In the genomic region with DNA sequence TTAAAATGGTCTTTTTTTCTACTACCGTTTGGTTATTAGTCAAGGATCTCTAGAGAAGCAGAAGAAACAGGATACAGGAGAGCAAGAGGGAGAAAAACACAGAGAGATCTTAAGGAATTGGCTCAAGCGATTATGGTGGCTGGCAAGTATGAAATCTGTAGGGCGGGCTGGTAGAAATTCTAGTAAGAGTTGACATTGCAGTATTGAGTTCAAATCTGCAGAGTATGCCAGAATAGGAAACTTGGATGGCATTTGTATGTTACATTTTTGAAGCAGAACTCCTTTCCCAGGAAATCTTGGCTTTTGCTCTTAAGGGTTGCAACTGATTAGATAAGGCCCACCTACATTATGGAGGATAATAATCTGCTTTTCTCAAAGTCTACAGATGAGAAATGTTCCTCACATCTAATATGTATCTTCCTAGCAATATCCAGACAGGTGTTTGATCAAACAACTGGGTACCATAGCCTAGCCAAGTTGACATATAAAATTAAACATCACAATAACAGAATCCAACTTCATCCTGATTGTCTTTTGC, we compare ENCODE assay signal across 34 cellular contexts. TPM values are rescaled to one million over a fixed set of nuclear protein-coding genes. Genes with fewer than 3 reads are reported as not detected.
"Had no signal": no experiment of that assay in that cellular context is flagged by ENCODE, and none has a peak within 500 bp of the region (broad histone marks: within the 10 kb centered on the region; RNA-seq: fewer than 3 reads in every experiment).

No MANE protein-coding gene starts in this region.

- H3K27ac Mint-ChIP-seq: activated CD4-positive, alpha-beta T cell treated with anti-CD3 and anti-CD28 coated beads for 36 hours; activated CD4-positive, alpha-beta T cell treated with anti-CD3 and anti-CD28 coated beads, Interleukin-2, amount 10 ng/mL, durations not matched to agents 7 days and 5 days; activated CD8-positive, alpha-beta T cell treated with anti-CD3 and anti-CD28 coated beads, Interleukin-2, amount 10 ng/mL, durations not matched to agents 7 days and 5 days; activated naive CD4-positive, alpha-beta T cell treated with anti-CD3 and anti-CD28 coated beads, Interleukin-2, amount 50 U/mL, for 24 hours; activated naive CD8-positive, alpha-beta T cell treated with anti-CD3 and anti-CD28 coated beads, Interleukin-2, amount 10 ng/mL, durations not matched to agents 7 days and 5 days; activated T-cell treated with anti-CD3 and anti-CD28 coated beads, Interleukin-2, amount 50 U/mL, for 24 hours; activated T-helper 2 cell treated with anti-CD3 and anti-CD28 coated beads, Interferon-gamma antibody, Interleukin-2, Interleukin-4, amounts not matched to agents 10 μg/mL and 5 μg/mL and 100 μg/mL, durations not matched to agents 14 hours and 24 hours and 36 hours; T-helper 1 cell treated with Interleukin-12 subunit alpha and Interleukin-12 subunit beta and Interleukin-4 antibody, amounts not matched to agents 30 μg/mL and 1 μg/mL, for 36 hours; T-helper 2 cell treated with Interferon-gamma antibody and Interleukin-4, amounts not matched to agents 5 μg/mL and 100 μg/mL, for 36 hours; WTC11 had no signal

- H3K4me1 ChIP-seq: ascending aorta, breast epithelium, Peyer's patch, SJSA1 had no signal

- H3K27ac ChIP-seq: ascending aorta, Peyer's patch, SJSA1 had no signal

- H3K9me2 ChIP-seq: SK-N-SH had no signal

- H3K9me3 Mint-ChIP-seq: activated CD4-positive, alpha-beta T cell treated with anti-CD3 and anti-CD28 coated beads, Interleukin-2, amount 10 ng/mL, durations not matched to agents 7 days and 5 days; activated naive CD4-positive, alpha-beta T cell treated with anti-CD3 and anti-CD28 coated beads, Interleukin-2, amount 50 U/mL, for 24 hours; activated T-cell treated with anti-CD3 and anti-CD28 coated beads, Interleukin-2, amount 50 U/mL, for 24 hours; activated T-helper 2 cell treated with anti-CD3 and anti-CD28 coated beads, Interferon-gamma antibody, Interleukin-2, Interleukin-4, amounts not matched to agents 10 μg/mL and 5 μg/mL and 100 μg/mL, durations not matched to agents 14 hours and 24 hours and 36 hours; T-helper 1 cell treated with Interleukin-12 subunit alpha and Interleukin-12 subunit beta and Interleukin-4 antibody, amounts not matched to agents 30 μg/mL and 1 μg/mL, for 36 hours; T-helper 2 cell treated with Interferon-gamma antibody and Interleukin-4, amounts not matched to agents 5 μg/mL and 100 μg/mL, for 36 hours; WTC11 had no signal

- H3K27me3 ChIP-seq: ascending aorta, Peyer's patch, SJSA1 had no signal

- DNase-seq: activated CD4-positive, alpha-beta T cell treated with anti-CD3 and anti-CD28 coated beads for 36 hours; activated CD4-positive, alpha-beta T cell treated with anti-CD3 and anti-CD28 coated beads, Interleukin-2, amount 10 ng/mL, durations not matched to agents 7 days and 5 days; activated CD4-positive, alpha-beta T cell treated with anti-CD3 and anti-CD28 coated beads, Interleukin-2, amount 50 U/mL, for 48 hours; activated CD8-positive, alpha-beta T cell treated with anti-CD3 and anti-CD28 coated beads, Interleukin-2, amount 10 ng/mL, durations not matched to agents 7 days and 5 days; activated gamma-delta T cell; activated naive CD4-positive, alpha-beta T cell treated with Interleukin-2 at 50 U/mL for 16 hours; activated naive CD8-positive, alpha-beta T cell treated with anti-CD3 and anti-CD28 coated beads, Interleukin-2, amount 10 ng/mL, durations not matched to agents 7 days and 5 days; activated T-cell treated with anti-CD3 and anti-CD28 coated beads, Interleukin-2, amount 50 U/mL, for 24 hours; amygdala; Karpas-422; KBM-7; NCI-H1105; NCI-H1417 treated with DMSO at 0.1 percent for 48 hours; NCI-H187 treated with DMSO at 0.1 percent for 48 hours; NCI-H2081; NCI-H2171 treated with DMSO at 0.1 percent for 48 hours; NCI-H2227 treated with DMSO at 0.1 percent for 48 hours; NCI-H446 treated with DMSO at 0.1 percent for 48 hours; NCI-H524; PC-3; Peyer's patch; RPMI8226; SHP77 treated with DMSO at 0.1 percent for 48 hours had no signal

- H3K4me2 ChIP-seq: SK-N-SH had no signal

- H3K4me3 ChIP-seq: ascending aorta, breast epithelium, Peyer's patch, SJSA1 had no signal

- H3K36me3 Mint-ChIP-seq: activated naive CD4-positive, alpha-beta T cell treated with anti-CD3 and anti-CD28 coated beads, Interleukin-2, amount 50 U/mL, for 24 hours; activated naive CD8-positive, alpha-beta T cell treated with anti-CD3 and anti-CD28 coated beads, Interleukin-2, amount 10 ng/mL, durations not matched to agents 7 days and 5 days; WTC11 had no signal

- H3K27me3 Mint-ChIP-seq: activated CD4-positive, alpha-beta T cell treated with anti-CD3 and anti-CD28 coated beads, Interleukin-2, amount 10 ng/mL, durations not matched to agents 7 days and 5 days; activated naive CD4-positive, alpha-beta T cell treated with anti-CD3 and anti-CD28 coated beads, Interleukin-2, amount 50 U/mL, for 24 hours; activated naive CD8-positive, alpha-beta T cell treated with anti-CD3 and anti-CD28 coated beads, Interleukin-2, amount 10 ng/mL, durations not matched to agents 7 days and 5 days had no signal

- H3K9ac ChIP-seq: SK-N-SH had no signal

- H3K4me3 Mint-ChIP-seq: activated CD4-positive, alpha-beta T cell treated with anti-CD3 and anti-CD28 coated beads for 36 hours; activated CD4-positive, alpha-beta T cell treated with anti-CD3 and anti-CD28 coated beads, Interleukin-2, amount 10 ng/mL, durations not matched to agents 7 days and 5 days; activated CD8-positive, alpha-beta T cell treated with anti-CD3 and anti-CD28 coated beads, Interleukin-2, amount 10 ng/mL, durations not matched to agents 7 days and 5 days; activated naive CD4-positive, alpha-beta T cell treated with anti-CD3 and anti-CD28 coated beads, Interleukin-2, amount 50 U/mL, for 24 hours; activated naive CD8-positive, alpha-beta T cell treated with anti-CD3 and anti-CD28 coated beads, Interleukin-2, amount 10 ng/mL, durations not matched to agents 7 days and 5 days; activated T-cell treated with anti-CD3 and anti-CD28 coated beads, Interleukin-2, amount 50 U/mL, for 24 hours; T-helper 1 cell treated with Interleukin-12 subunit alpha and Interleukin-12 subunit beta and Interleukin-4 antibody, amounts not matched to agents 30 μg/mL and 1 μg/mL, for 36 hours; T-helper 2 cell treated with Interferon-gamma antibody and Interleukin-4, amounts not matched to agents 5 μg/mL and 100 μg/mL, for 36 hours; WTC11 had no signal

- ATAC-seq: activated CD4-positive, alpha-beta T cell treated with anti-CD3 and anti-CD28 coated beads for 36 hours; activated CD4-positive, CD25-positive, alpha-beta regulatory T cell treated with anti-CD3 and anti-CD28 coated beads, Interleukin-2, amount 50 U/mL, for 24 hours; activated CD8-positive, alpha-beta T cell treated with anti-CD3 and anti-CD28 coated beads, Interleukin-2, amount 10 ng/mL, durations not matched to agents 7 days and 5 days; PC-3; WTC11 had no signal

- H3K4me1 Mint-ChIP-seq: activated CD4-positive, alpha-beta T cell treated with anti-CD3 and anti-CD28 coated beads for 36 hours; activated CD4-positive, alpha-beta T cell treated with anti-CD3 and anti-CD28 coated beads, Interleukin-2, amount 10 ng/mL, durations not matched to agents 7 days and 5 days; activated naive CD4-positive, alpha-beta T cell treated with anti-CD3 and anti-CD28 coated beads, Interleukin-2, amount 50 U/mL, for 24 hours; activated naive CD8-positive, alpha-beta T cell treated with anti-CD3 and anti-CD28 coated beads, Interleukin-2, amount 10 ng/mL, durations not matched to agents 7 days and 5 days had no signal

- H3K9me3 ChIP-seq: ascending aorta, breast epithelium, Peyer's patch, SK-N-SH had no signal

- H3K36me3 ChIP-seq: ascending aorta, breast epithelium, Peyer's patch, SJSA1 had no signal

RNA-seq across cellular contexts. Expression of a gene that starts 4.0 kb away (rescaled TPM):
- total RNA-seq: activated CD4-positive, alpha-beta T cell treated with anti-CD3 and anti-CD28 coated beads for 36 hours; activated CD4-positive, alpha-beta T cell treated with anti-CD3 and anti-CD28 coated beads, Interleukin-2, amount 10 ng/mL, durations not matched to agents 7 days and 5 days; activated CD8-positive, alpha-beta T cell treated with anti-CD3 and anti-CD28 coated beads, Interleukin-2, amount 10 ng/mL, durations not matched to agents 7 days and 5 days; activated naive CD8-positive, alpha-beta T cell treated with anti-CD3 and anti-CD28 coated beads, Interleukin-2, amount 10 ng/mL, durations not matched to agents 7 days and 5 days; activated T-helper 2 cell treated with anti-CD3 and anti-CD28 coated beads, Interferon-gamma antibody, Interleukin-2, Interleukin-4, amounts not matched to agents 10 μg/mL and 5 μg/mL and 100 μg/mL, durations not matched to agents 14 hours and 24 hours and 36 hours; ascending aorta; cardiac septum; PC-3; SJSA1; WTC11 had no signal
- polyA plus RNA-seq: SK-N-SH had no signal
